In the genomic region with DNA sequence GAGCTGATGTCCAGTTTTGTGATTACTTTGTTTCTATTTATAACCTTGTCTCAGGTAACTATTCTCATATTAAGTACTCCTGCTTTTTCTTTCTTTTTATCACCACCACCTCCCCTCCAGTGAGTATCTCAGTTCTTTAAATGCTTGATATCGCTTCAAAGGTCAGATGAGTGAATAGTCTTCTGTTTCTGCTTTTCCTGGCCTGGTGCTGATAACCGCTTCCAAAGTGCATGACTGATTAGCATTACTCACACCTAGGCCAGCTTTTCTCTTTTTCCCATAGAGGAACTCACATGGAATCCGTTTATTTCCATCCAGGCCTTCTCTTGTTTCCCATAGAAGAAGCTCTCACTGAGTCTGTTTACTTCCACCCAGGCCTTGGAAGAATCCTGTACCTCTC, we compare ENCODE assay signal across 1 cellular context.
TF ChIP-seq lines count a peak whose summit lies in the region.

No MANE protein-coding gene starts in this region.

TF ChIP-seq in HepG2, 621 proteins besides CTCF, POLR2A, EP300 and RAD21:
- TF ChIP-seq, protein P1, sequence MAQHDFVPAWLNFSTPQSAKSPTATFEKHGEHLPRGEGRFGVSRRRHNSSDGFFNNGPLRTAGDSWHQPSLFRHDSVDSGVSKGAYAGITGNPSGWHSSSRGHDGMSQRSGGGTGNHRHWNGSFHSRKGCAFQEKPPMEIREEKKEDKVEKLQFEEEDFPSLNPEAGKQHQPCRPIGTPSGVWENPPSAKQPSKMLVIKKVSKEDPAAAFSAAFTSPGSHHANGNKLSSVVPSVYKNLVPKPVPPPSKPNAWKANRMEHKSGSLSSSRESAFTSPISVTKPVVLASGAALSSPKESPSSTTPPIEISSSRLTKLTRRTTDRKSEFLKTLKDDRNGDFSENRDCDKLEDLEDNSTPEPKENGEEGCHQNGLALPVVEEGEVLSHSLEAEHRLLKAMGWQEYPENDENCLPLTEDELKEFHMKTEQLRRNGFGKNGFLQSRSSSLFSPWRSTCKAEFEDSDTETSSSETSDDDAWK (CRISPR knock-in tag; IDR thresholded peaks at IDR 0.05): no peak
- TF ChIP-seq CHD4 (IDR thresholded peaks at IDR 0.05; ENCODE audit: borderline replicate concordance, low read length): no peak
- TF ChIP-seq, protein P2, sequence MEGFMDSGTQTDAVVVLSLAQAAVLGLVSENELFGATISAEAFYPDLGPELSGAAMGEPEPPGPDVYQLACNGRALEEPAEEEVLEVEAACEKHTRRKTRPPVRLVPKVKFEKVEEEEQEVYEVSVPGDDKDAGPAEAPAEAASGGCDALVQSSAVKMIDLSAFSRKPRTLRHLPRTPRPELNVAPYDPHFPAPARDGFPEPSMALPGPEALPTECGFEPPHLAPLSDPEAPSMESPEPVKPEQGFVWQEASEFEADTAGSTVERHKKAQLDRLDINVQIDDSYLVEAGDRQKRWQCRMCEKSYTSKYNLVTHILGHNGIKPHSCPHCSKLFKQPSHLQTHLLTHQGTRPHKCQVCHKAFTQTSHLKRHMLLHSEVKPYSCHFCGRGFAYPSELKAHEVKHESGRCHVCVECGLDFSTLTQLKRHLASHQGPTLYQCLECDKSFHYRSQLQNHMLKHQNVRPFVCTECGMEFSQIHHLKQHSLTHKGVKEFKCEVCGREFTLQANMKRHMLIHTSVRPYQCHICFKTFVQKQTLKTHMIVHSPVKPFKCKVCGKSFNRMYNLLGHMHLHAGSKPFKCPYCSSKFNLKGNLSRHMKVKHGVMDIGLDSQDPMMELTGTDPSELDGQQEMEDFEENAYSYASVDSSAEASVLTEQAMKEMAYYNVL (CRISPR knock-in tag; IDR thresholded peaks at IDR 0.05; ENCODE audit: borderline replicate concordance): no peak
- no peak for TF ChIP-seq TP53 (CRISPR knock-in tag; conservative IDR thresholded peaks at IDR 0.05)
- no peak for TF ChIP-seq MED1 (CRISPR knock-in tag; IDR thresholded peaks at IDR 0.05)
- no peak for TF ChIP-seq ISX (CRISPR knock-in tag; conservative IDR thresholded peaks at IDR 0.05)
- TF ChIP-seq ZNF337 (CRISPR knock-in tag; IDR thresholded peaks at IDR 0.05; ENCODE audit: borderline replicate concordance, low read depth): no peak
- TF ChIP-seq PAX8 (CRISPR knock-in tag; IDR thresholded peaks at IDR 0.05; ENCODE audit: borderline replicate concordance): no peak
- TF ChIP-seq MXD4 (CRISPR knock-in tag; IDR thresholded peaks at IDR 0.05): no peak
- no peak for TF ChIP-seq SYNCRIP (IDR thresholded peaks at IDR 0.05; ENCODE audit: insufficient read depth, low read depth, low read length)
- TF ChIP-seq ZNF274 (CRISPR knock-in tag; IDR thresholded peaks at IDR 0.05): no peak
- TF ChIP-seq SRSF9 (IDR thresholded peaks at IDR 0.05; ENCODE audit: borderline replicate concordance, insufficient read depth, low read depth, low read length, poor library complexity, severe bottlenecking): no peak
- no peak for TF ChIP-seq NR3C1 (CRISPR knock-in tag; IDR thresholded peaks at IDR 0.05)
- no peak for TF ChIP-seq MATR3 (CRISPR knock-in tag; IDR thresholded peaks at IDR 0.05)
- no peak for TF ChIP-seq MIER3 (CRISPR knock-in tag; IDR thresholded peaks at IDR 0.05; ENCODE audit: borderline replicate concordance)
- no peak for TF ChIP-seq ZNF589 (CRISPR knock-in tag; conservative IDR thresholded peaks at IDR 0.05)
- TF ChIP-seq RBM22 (optimal IDR thresholded peaks at IDR 0.05; ENCODE audit: low read length): no peak
